In genomic region chr18:28854964-28855363, GRCh38 we compare ENCODE assay signal across 20 cellular contexts.
DNase-seq lines count a peak whose midpoint lies in the region; ATAC-seq and TF ChIP-seq lines count a peak whose summit lies in the region.
"Had no signal": no experiment of that assay in that cellular context is flagged by ENCODE, and none has a peak within 500 bp of the region (broad histone marks: within the 10 kb centered on the region; RNA-seq: fewer than 3 reads in every experiment).

No MANE protein-coding gene starts in this region.

- H3K4me2 ChIP-seq in DND-41 (ENCODE audit: insufficient read depth, low read length), result no peak overlapping the region

- TF ChIP-seq CTCF in DND-41 (IDR thresholded peaks at IDR 0.05; ENCODE audit: borderline replicate concordance, extremely low read depth, low read length, poor library complexity, severe bottlenecking) (no peak), fibroblast of pulmonary artery (IDR thresholded peaks at IDR 0.05; ENCODE audit: low read length, missing control alignments) (no peak), BE2C (IDR thresholded peaks at IDR 0.05; ENCODE audit: low read depth, low read length) (no peak)

- H4K20me1 ChIP-seq in DND-41 (ENCODE audit: insufficient read depth, low read length), result no peaks in the 10 kb centered on the region

- H3K79me2 ChIP-seq in DND-41 (ENCODE audit: insufficient read depth, low read length), result no peaks in the 10 kb centered on the region
- H3K79me2 ChIP-seq: parathyroid adenoma had no signal

- H3K9me3 ChIP-seq in DND-41 (ENCODE audit: insufficient read depth, low read length, severe bottlenecking), result no peaks in the 10 kb centered on the region
- no peaks in the 10 kb centered on the region for H3K9me3 ChIP-seq in BE2C
- H3K9me3 ChIP-seq: MG63, suprapubic skin had no signal

- no peaks in the 10 kb centered on the region for H3K27me3 ChIP-seq in DND-41 (ENCODE audit: insufficient read depth, low read length, poor library complexity)
- H3K27me3 ChIP-seq in BE2C, result no peaks in the 10 kb centered on the region
- H3K27me3 ChIP-seq: MG63, suprapubic skin had no signal

- H3K4me3 ChIP-seq in DND-41 (ENCODE audit: low read depth in 1 of 2, low read length in 2 of 2) (no peak overlapping the region), fibroblast of pulmonary artery (replicated peaks; ENCODE audit: low read depth, low read length) (no peak overlapping the region), BE2C (ENCODE audit: low read depth, low read length) (no peak overlapping the region)
- H3K4me3 ChIP-seq: MG63, suprapubic skin had no signal

- H3K4me1 ChIP-seq in DND-41 (ENCODE audit: insufficient read depth, low read length), result no peaks in the 10 kb centered on the region
- no peaks in the 10 kb centered on the region for H3K4me1 ChIP-seq in BE2C
- H3K4me1 ChIP-seq: parathyroid adenoma, suprapubic skin had no signal

- H3K36me3 ChIP-seq in DND-41 (ENCODE audit: insufficient read depth, low read length) (no peaks in the 10 kb centered on the region), BE2C (no peaks in the 10 kb centered on the region)
- H3K36me3 ChIP-seq: MG63, suprapubic skin had no signal

- H3K27ac ChIP-seq in DND-41 (ENCODE audit: low read length), result no peak overlapping the region
- H3K27ac ChIP-seq: parathyroid adenoma, RWPE1, suprapubic skin had no signal

- DNase-seq in DND-41 (no peak), NCI-H460 (ENCODE audit: extremely low read depth, low read depth) (peak; percentile 19), fibroblast of pulmonary artery (ENCODE audit: low read depth) (peak; percentile 36), myocyte (ENCODE audit: low read depth) (peak; percentile 46), BE2C (no peak), cerebellar nuclear complex (lab: John Stamatoyannopoulos, UW) (no peak)
- DNase-seq: activated CD4-positive, alpha-beta T cell treated with anti-CD3 and anti-CD28 coated beads for 48 hours; activated naive CD8-positive, alpha-beta T cell treated with anti-CD3 and anti-CD28 coated beads, Interleukin-2, amount 50 U/mL, for 24 hours; activated T-cell treated with anti-CD3 and anti-CD28 coated beads, Interleukin-2, amount 50 U/mL, for 1 hour; C1 segment of cervical spinal cord; DMS79; immature natural killer cell; MG63; NCI-H2029; NCI-H748 treated with DMSO at 0.1 percent for 48 hours had no signal

- no peak overlapping the region for H2AFZ ChIP-seq in DND-41 (ENCODE audit: low read depth, low read length)
- H2AFZ ChIP-seq: parathyroid adenoma had no signal

- no peak overlapping the region for H3K9ac ChIP-seq in DND-41 (ENCODE audit: low read depth, low read length)
- H3K9ac ChIP-seq: parathyroid adenoma had no signal

- peak; percentile 49; the same call in 2 of the 3 replicates for ATAC-seq in DND-41 (ENCODE audit: insufficient read depth, low read depth)
- ATAC-seq in GM21737 (IDR thresholded peaks at IDR 0.05; ENCODE audit: unreplicated experiment), result no peak
- ATAC-seq in GM19395 (IDR thresholded peaks at IDR 0.05; ENCODE audit: unreplicated experiment), result no peak
- ATAC-seq: activated naive CD8-positive, alpha-beta T cell treated with anti-CD3 and anti-CD28 coated beads, Interleukin-2, amount 50 U/mL, for 24 hours had no signal

Comparison
In these comparisons a context has a peak if more than half of its experiments do, and no peak if none do; other contexts are left out.
1. DNase-seq: peak in NCI-H460 (single experiment), fibroblast of pulmonary artery (single experiment) and myocyte (single experiment); none in DND-41 (single experiment), BE2C (single experiment) and cerebellar nuclear complex (0 of 2).